ENCODE assay signal across 1 cellular context in the genomic region with DNA sequence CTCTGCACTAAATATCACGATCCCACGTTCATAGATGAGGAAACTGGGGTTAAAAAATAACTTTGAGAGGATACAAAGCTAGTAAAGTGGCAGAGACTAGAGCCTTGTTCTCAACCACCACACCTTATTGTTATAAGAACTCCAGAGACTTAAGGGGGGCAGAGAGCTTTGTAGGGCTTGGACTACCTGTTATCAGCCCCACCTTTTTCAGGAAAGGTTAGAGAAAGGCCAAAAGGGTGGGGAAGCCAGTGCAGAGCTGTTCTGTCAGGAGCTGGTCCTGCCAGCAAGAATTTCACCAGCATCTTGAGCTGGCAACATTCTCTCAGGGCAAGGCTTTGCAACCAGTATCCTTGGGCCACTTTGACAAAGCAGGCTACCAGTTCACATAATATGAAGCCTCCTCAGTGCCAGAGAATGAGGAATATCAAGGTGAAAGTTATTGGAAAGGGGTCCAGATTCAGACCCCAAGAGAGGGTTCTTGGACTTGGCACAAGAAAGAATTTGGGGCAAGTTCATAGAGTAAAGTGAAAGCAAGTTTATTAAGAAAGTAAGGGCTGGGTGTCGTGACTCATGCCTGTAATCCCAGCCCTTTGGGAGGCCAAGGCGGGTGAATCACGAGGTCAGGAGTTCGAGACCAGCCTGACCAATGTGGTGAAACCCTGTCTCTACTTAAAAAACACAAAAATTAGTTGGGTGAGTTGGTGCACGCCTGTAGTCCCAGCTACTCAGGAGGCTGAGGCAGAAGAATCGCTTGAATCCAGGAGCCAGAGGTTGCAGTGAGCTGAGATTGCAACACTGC.
TF ChIP-seq lines count a peak whose summit lies in the region.

No MANE protein-coding gene starts in this region.

TF ChIP-seq in GM12878, 131 proteins besides CTCF, POLR2A, EP300 and RAD21:
- TF ChIP-seq, protein P1, sequence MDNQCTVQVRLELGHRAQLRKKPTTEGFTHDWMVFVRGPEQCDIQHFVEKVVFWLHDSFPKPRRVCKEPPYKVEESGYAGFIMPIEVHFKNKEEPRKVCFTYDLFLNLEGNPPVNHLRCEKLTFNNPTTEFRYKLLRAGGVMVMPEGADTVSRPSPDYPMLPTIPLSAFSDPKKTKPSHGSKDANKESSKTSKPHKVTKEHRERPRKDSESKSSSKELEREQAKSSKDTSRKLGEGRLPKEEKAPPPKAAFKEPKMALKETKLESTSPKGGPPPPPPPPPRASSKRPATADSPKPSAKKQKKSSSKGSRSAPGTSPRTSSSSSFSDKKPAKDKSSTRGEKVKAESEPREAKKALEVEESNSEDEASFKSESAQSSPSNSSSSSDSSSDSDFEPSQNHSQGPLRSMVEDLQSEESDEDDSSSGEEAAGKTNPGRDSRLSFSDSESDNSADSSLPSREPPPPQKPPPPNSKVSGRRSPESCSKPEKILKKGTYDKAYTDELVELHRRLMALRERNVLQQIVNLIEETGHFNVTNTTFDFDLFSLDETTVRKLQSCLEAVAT (IDR thresholded peaks at IDR 0.05) = no peak
- no peak for TF ChIP-seq SMAD1 (IDR thresholded peaks at IDR 0.05; ENCODE audit: low read depth, partially characterized antibody)
- TF ChIP-seq BCL11A (IDR thresholded peaks at IDR 0.05; ENCODE audit: low read depth, low read length) = no peak
- TF ChIP-seq HCFC1 (IDR thresholded peaks at IDR 0.05; ENCODE audit: low read length) = no peak
- TF ChIP-seq, protein P2, sequence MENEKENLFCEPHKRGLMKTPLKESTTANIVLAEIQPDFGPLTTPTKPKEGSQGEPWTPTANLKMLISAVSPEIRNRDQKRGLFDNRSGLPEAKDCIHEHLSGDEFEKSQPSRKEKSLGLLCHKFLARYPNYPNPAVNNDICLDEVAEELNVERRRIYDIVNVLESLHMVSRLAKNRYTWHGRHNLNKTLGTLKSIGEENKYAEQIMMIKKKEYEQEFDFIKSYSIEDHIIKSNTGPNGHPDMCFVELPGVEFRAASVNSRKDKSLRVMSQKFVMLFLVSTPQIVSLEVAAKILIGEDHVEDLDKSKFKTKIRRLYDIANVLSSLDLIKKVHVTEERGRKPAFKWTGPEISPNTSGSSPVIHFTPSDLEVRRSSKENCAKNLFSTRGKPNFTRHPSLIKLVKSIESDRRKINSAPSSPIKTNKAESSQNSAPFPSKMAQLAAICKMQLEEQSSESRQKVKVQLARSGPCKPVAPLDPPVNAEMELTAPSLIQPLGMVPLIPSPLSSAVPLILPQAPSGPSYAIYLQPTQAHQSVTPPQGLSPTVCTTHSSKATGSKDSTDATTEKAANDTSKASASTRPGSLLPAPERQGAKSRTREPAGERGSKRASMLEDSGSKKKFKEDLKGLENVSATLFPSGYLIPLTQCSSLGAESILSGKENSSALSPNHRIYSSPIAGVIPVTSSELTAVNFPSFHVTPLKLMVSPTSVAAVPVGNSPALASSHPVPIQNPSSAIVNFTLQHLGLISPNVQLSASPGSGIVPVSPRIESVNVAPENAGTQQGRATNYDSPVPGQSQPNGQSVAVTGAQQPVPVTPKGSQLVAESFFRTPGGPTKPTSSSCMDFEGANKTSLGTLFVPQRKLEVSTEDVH (IDR thresholded peaks at IDR 0.05; ENCODE audit: low read depth, partially characterized antibody) = no peak
- TF ChIP-seq SUPT20H (IDR thresholded peaks at IDR 0.05; ENCODE audit: borderline replicate concordance, control insufficient read depth, low read depth, low read length) = no peak
- no peak for TF ChIP-seq RFX5 (IDR thresholded peaks at IDR 0.05; ENCODE audit: low read depth, low read length)
- no peak for TF ChIP-seq NR2C1 (IDR thresholded peaks at IDR 0.05)
- no peak for TF ChIP-seq CBX5 (IDR thresholded peaks at IDR 0.05; ENCODE audit: low read depth)
- TF ChIP-seq EED (IDR thresholded peaks at IDR 0.05; ENCODE audit: low read depth) = no peak
